Comparison of ENCODE assay signal across 8 cellular contexts in the genomic region with DNA sequence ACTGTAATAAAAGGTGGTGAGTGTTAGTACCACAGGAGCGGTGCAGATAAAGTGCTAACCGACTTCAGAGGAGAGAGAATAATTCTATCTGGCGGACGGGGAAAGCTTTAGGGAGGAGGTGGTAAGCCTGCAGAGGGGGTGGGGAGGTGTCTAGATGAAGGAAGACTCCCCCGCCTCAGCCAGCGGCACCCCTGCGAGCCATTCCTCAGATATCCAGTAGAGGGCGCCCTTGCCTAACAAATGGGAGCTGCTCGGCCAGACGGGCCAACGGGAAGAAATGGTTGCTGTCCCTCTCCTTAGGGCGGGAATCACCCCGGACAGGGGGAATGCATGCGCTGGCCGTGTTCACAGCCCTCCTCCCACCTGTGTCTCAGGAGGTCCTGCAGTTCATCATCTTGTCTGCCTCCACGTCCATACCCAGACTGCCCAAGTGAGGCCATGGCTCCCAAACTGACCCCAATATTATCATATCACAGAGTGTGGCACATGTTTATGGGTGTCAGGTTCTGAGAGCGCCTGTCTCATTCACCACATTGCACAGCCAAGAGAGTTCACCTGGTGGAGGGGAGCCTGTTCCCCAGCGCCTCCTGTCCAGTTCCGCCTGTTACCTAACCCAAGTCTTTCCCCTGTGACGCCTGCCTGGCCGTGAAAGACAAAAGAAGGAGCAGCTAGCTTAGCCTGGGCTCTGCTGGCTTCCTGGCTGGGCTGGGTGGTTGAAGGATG.
A peak's percentile ranks its signal among the peaks of the same experiment; 100 is the strongest.
DNase-seq lines count a peak whose midpoint lies in the region; ATAC-seq and TF ChIP-seq lines count a peak whose summit lies in the region.

No MANE protein-coding gene starts in this region.

- H3K9me3 ChIP-seq in lung (ENCODE audit: control insufficient read depth in 2 of 2, insufficient read depth in 1 of 2, low read length in 1 of 2): no peaks in the 10 kb centered on the region

- H3K27ac ChIP-seq in lung (ENCODE audit: low read depth in 1 of 2, low read length in 1 of 2): no peak overlapping the region

- peak; percentile 72 for ATAC-seq in GM18909 (IDR thresholded peaks at IDR 0.05; ENCODE audit: poor library complexity, unreplicated experiment)
- peak; percentile 76 for ATAC-seq in HG03520 (IDR thresholded peaks at IDR 0.05; ENCODE audit: unreplicated experiment)
- ATAC-seq in lung (ENCODE audit: insufficient read depth, low FRiP score): peak; percentile 89

- peak; percentile 94 for TF ChIP-seq CTCF in AG09309 (IDR thresholded peaks at IDR 0.05; ENCODE audit: control insufficient read depth, insufficient read depth, low read depth, low read length, missing control alignments)
- peak; percentile 93 for TF ChIP-seq CTCF in lung (IDR thresholded peaks at IDR 0.05; ENCODE audit: control extremely low read depth, extremely low read depth)

- peaks cover 0 to 4% of the 10 kb centered on the region in 2 donors for H3K4me1 ChIP-seq in lung (ENCODE audit: control insufficient read depth in 2 of 2, insufficient read depth in 2 of 2, low read length in 2 of 2)

- no peaks in the 10 kb centered on the region for H3K36me3 ChIP-seq in lung (ENCODE audit: control insufficient read depth in 2 of 2, insufficient read depth in 2 of 2, low read length in 2 of 2)

- no peaks in the 10 kb centered on the region for H3K27me3 ChIP-seq in lung (ENCODE audit: control insufficient read depth, insufficient read depth)

- no peak for DNase-seq in AG09309 (ENCODE audit: low read depth)
- peak; percentile 18 for DNase-seq in NCI-H748 treated with DMSO at 0.1 percent for 48 hours (lab: John Stamatoyannopoulos, UW)
- peak; percentile 65 to 67 for DNase-seq in activated CD4-positive, alpha-beta T cell treated with anti-CD3 and anti-CD28 coated beads, Interleukin-2, amount 50 U/mL, for 4 hours
- DNase-seq in effector CD4-positive, alpha-beta T cell: peak; percentile 62
- peak; percentile 84 for DNase-seq in lung (ENCODE audit: low spot score)
- peak; percentile 49 for DNase-seq in stimulated activated CD8-positive, alpha-beta memory T cell treated with anti-CD3 and anti-CD28 coated beads, Interleukin-12 subunit alpha, Interleukin-12 subunit beta, amount 100 ng/mL, for 1 hour (ENCODE audit: low read depth)

- 20 to 25% methylated on average over 21 of the region's 21 CpGs for WGBS in lung, 2 donors

- H3K4me3 ChIP-seq in AG09309 (ENCODE audit: control insufficient read depth, low read depth, low read length): no peak overlapping the region
- H3K4me3 ChIP-seq in lung: no peak overlapping the region
